ENCODE assay signal across 28 cellular contexts in genomic region chr1:105641407-105641806, GRCh38.
A peak's percentile ranks its signal among the peaks of the same experiment; 100 is the strongest.
DNase-seq lines count a peak whose midpoint lies in the region; ATAC-seq and TF ChIP-seq lines count a peak whose summit lies in the region.
"Had no signal": no experiment of that assay in that cellular context is flagged by ENCODE, and none has a peak within 500 bp of the region (broad histone marks: within the 10 kb centered on the region; RNA-seq: fewer than 3 reads in every experiment).

No MANE protein-coding gene starts in this region.

- H2BK120ac ChIP-seq in neuronal stem cell (ENCODE audit: low read depth, low read length), result no peak overlapping the region

- H2AK5ac ChIP-seq in neuronal stem cell (ENCODE audit: low read depth, low read length), result no peak overlapping the region

- no peaks in the 10 kb centered on the region for H3K4me1 ChIP-seq in PC-3 (ENCODE audit: insufficient read depth, low read length)
- H3K4me1 ChIP-seq in endodermal cell (ENCODE audit: control insufficient read depth, insufficient read depth, low read length), result no peaks in the 10 kb centered on the region
- H3K4me1 ChIP-seq in neural progenitor cell, result no peaks in the 10 kb centered on the region
- no peaks in the 10 kb centered on the region for H3K4me1 ChIP-seq in spleen
- H3K4me1 ChIP-seq in neuronal stem cell (ENCODE audit: control insufficient read depth in 2 of 2, insufficient read depth in 1 of 2, low read depth in 1 of 2, low read length in 2 of 2), result no peaks in the 10 kb centered on the region
- H3K4me1 ChIP-seq: Caco-2, Peyer's patch had no signal

- H3K36me3 ChIP-seq in PC-3 (ENCODE audit: low read depth, low read length) (no peaks in the 10 kb centered on the region), endodermal cell (ENCODE audit: control insufficient read depth, insufficient read depth, low read length) (no peaks in the 10 kb centered on the region), neural progenitor cell (no peaks in the 10 kb centered on the region), spleen (no peaks in the 10 kb centered on the region), neuronal stem cell (replicated peaks in 1 of 2; ENCODE audit: control insufficient read depth in 2 of 2, insufficient read depth in 2 of 2, low read length in 2 of 2) (no peaks in the 10 kb centered on the region)
- H3K36me3 ChIP-seq: Peyer's patch had no signal

- H3K36me3 Mint-ChIP-seq in endodermal cell (ENCODE audit: low read depth) (no peaks in the 10 kb centered on the region), neural progenitor cell (no peaks in the 10 kb centered on the region)
- H3K36me3 Mint-ChIP-seq: CD8-positive, alpha-beta T cell; IgD-negative memory B cell had no signal

- H2BK12ac ChIP-seq in neuronal stem cell (ENCODE audit: low read length), result no peak overlapping the region

- H2BK5ac ChIP-seq in neuronal stem cell (ENCODE audit: low read length), result no peak overlapping the region

- H3F3A ChIP-seq in PC-3 (ENCODE audit: low read length, unreplicated experiment) (no peaks in the 10 kb centered on the region), neural progenitor cell (ENCODE audit: low read depth) (no peaks in the 10 kb centered on the region)

- H3K4me2 ChIP-seq in PC-3 (ENCODE audit: low read length) (no peak overlapping the region), neural progenitor cell (no peak overlapping the region), neuronal stem cell (ENCODE audit: insufficient read depth, low read length, poor library complexity, severe bottlenecking) (no peak overlapping the region)
- H3K4me2 ChIP-seq: KMS-11 had no signal

- no peak overlapping the region for H3K23ac ChIP-seq in neuronal stem cell (ENCODE audit: low read depth, low read length, poor library complexity)

- H3K27ac Mint-ChIP-seq in endodermal cell (no peak overlapping the region), neural progenitor cell (no peak overlapping the region)
- H3K27ac Mint-ChIP-seq: B cell; CD8-positive, alpha-beta T cell; IgD-negative memory B cell had no signal

- CTCF ChIA-PET in PC-3 (lab: Charles Lee), result no interaction called here

- no peak overlapping the region for H2BK15ac ChIP-seq in neuronal stem cell (ENCODE audit: low read length)

- H4K8ac ChIP-seq in neuronal stem cell (ENCODE audit: low read depth, low read length), result no peak overlapping the region

- no peak overlapping the region for H3K4me3 Mint-ChIP-seq in endodermal cell
- H3K4me3 Mint-ChIP-seq in neural progenitor cell, result no peak overlapping the region
- H3K4me3 Mint-ChIP-seq: B cell; CD8-positive, alpha-beta T cell; IgD-negative memory B cell had no signal

- POLR2A ChIA-PET in PC-3 (lab: Charles Lee; ENCODE audit: unreplicated experiment), result no interaction called here

- 79% methylated on average over 1 of the region's 1 CpG; no CpG with 5 or more reads in 1 of the 2 experiments for WGBS in endodermal cell (ENCODE audit: insufficient coverage in 1 of 2, insufficient read length in 1 of 2), 2 experiments
- 61 to 89% (median 67%) methylated on average over 1 of the region's 1 CpG for WGBS in spleen, 5 donors
- WGBS in neuronal stem cell (ENCODE audit: extremely low coverage in 2 of 2, insufficient read length in 2 of 2, insufficient replicate concordance in 1 of 2), 2 donors, result no CpG with 5 or more reads among the region's 1 CpG

- no peaks in the 10 kb centered on the region for H3K79me1 ChIP-seq in neuronal stem cell (ENCODE audit: low read depth, low read length)

- H3K27ac ChIP-seq in PC-3 (ENCODE audit: low read length) (no peak overlapping the region), endodermal cell (ENCODE audit: low read depth, low read length) (no peak overlapping the region), neural progenitor cell (no peak overlapping the region), spleen (no peak overlapping the region), neuronal stem cell (replicated peaks; ENCODE audit: low read length) (no peak overlapping the region)
- H3K27ac ChIP-seq: 22Rv1, C4-2B, KMS-11, Peyer's patch had no signal

- no peaks in the 10 kb centered on the region for H3K9me3 ChIP-seq in PC-3 (ENCODE audit: low read length)
- H3K9me3 ChIP-seq in endodermal cell (ENCODE audit: control insufficient read depth, low read length), result no peaks in the 10 kb centered on the region
- no peaks in the 10 kb centered on the region for H3K9me3 ChIP-seq in neural progenitor cell (ENCODE audit: low read depth)
- H3K9me3 ChIP-seq in spleen, result peaks cover 0 to 8% (median 2%) of the 10 kb centered on the region in 8 donors
- H3K9me3 ChIP-seq in neuronal stem cell (replicated peaks in 1 of 2; ENCODE audit: control insufficient read depth in 2 of 2, insufficient read depth in 1 of 2, low read depth in 1 of 2, low read length in 2 of 2), result no peaks in the 10 kb centered on the region
- H3K9me3 ChIP-seq: Caco-2, Peyer's patch had no signal

- H3K14ac ChIP-seq in neuronal stem cell (ENCODE audit: low read length), result no peak overlapping the region

- H3K27me3 ChIP-seq in PC-3 (ENCODE audit: low read length) (no peaks in the 10 kb centered on the region), endodermal cell (ENCODE audit: control insufficient read depth, insufficient read depth, low read length, poor library complexity, severe bottlenecking) (no peaks in the 10 kb centered on the region), neural progenitor cell (no peaks in the 10 kb centered on the region), spleen (replicated peaks in 1 of 7) (no peaks in the 10 kb centered on the region), neuronal stem cell (ENCODE audit: control insufficient read depth in 3 of 3, insufficient read depth in 3 of 3, low read depth in 1 of 3, low read length in 3 of 3) (no peaks in the 10 kb centered on the region)
- H3K27me3 ChIP-seq: Peyer's patch had no signal

- no peak overlapping the region for H3K18ac ChIP-seq in neuronal stem cell (ENCODE audit: low read length)

- intact Hi-C loops in PC-3 (cut with micrococcal nuclease) (no loop called here), spleen (cut with DNase I; ENCODE audit: low total_unique reads) (no loop called here)

- no peak overlapping the region for H3K4ac ChIP-seq in neuronal stem cell (ENCODE audit: low read length)

- H3K27me3 Mint-ChIP-seq in endodermal cell (ENCODE audit: insufficient read depth) (no peaks in the 10 kb centered on the region), neural progenitor cell (ENCODE audit: insufficient read depth, low read depth) (no peaks in the 10 kb centered on the region)
- H3K27me3 Mint-ChIP-seq: B cell, IgD-negative memory B cell had no signal

- DNase-seq in DMS53 (lab: John Stamatoyannopoulos, UW), result peak; percentile 30
- DNase-seq in DMS53 treated with DMSO at 0.1 percent for 48 hours (lab: John Stamatoyannopoulos, UW; ENCODE audit: unreplicated experiment), result no peak
- DNase-seq in PC-3, result peak; percentile 18
- peak; percentile 69 for DNase-seq in endodermal cell
- DNase-seq in neural progenitor cell (ENCODE audit: low spot score), result peak; percentile 1
- no peak for DNase-seq in spleen
- DNase-seq in neuronal stem cell (ENCODE audit: low spot score), result no peak
- DNase-seq: Caco-2, DMS79 treated with DMSO at 0.1 percent for 48 hours, GF-D8, GOT3, MM.1S, NCI-H1092, NCI-H1417 treated with DMSO at 0.1 percent for 48 hours, NCI-H1694 treated with DMSO at 0.1 percent for 48 hours, NCI-H2081, NCI-H2227 treated with DMSO at 0.1 percent for 48 hours, NCI-H69, Peyer's patch, SHP77 treated with DMSO at 0.1 percent for 48 hours had no signal

- no peak overlapping the region for H2AFZ ChIP-seq in PC-3 (ENCODE audit: low read length)
- H2AFZ ChIP-seq in neural progenitor cell (replicated peaks), result no peak overlapping the region
- no peak overlapping the region for H2AFZ ChIP-seq in neuronal stem cell (ENCODE audit: low read length)

- ATAC-seq in PC-3 (no peak; the same call in 1 of the 2 replicates), GM18867 (IDR thresholded peaks at IDR 0.05; ENCODE audit: unreplicated experiment) (no peak)
- ATAC-seq: CD8-positive, alpha-beta T cell; HCT116 had no signal

- H3K4me1 Mint-ChIP-seq in endodermal cell (peaks cover 2% of the 10 kb centered on the region), neural progenitor cell (no peaks in the 10 kb centered on the region)
- H3K4me1 Mint-ChIP-seq: B cell had no signal

- BruUV-seq in PC-3 (replicated peaks; lab: Mats Ljungman, UMichigan), result no TSS peak

- no peaks in the 10 kb centered on the region for H3K79me2 ChIP-seq in PC-3 (ENCODE audit: low read length)
- H3K79me2 ChIP-seq in neural progenitor cell (ENCODE audit: low read depth), result no peaks in the 10 kb centered on the region

- H4K91ac ChIP-seq in neuronal stem cell (ENCODE audit: low read depth, low read length, poor library complexity), result no peak overlapping the region

- H3K4me3 ChIP-seq in PC-3 (ENCODE audit: low read length) (no peak overlapping the region), endodermal cell (ENCODE audit: low read length) (no peak overlapping the region), neural progenitor cell (no peak overlapping the region), spleen (no peak overlapping the region), neuronal stem cell (ENCODE audit: low read length in 2 of 2) (no peak overlapping the region)
- H3K4me3 ChIP-seq: Peyer's patch had no signal

- no peaks in the 10 kb centered on the region for H3K9me2 ChIP-seq in PC-3 (replicated peaks; ENCODE audit: low read length)

- no peak for TF ChIP-seq POLR2A in spleen (IDR thresholded peaks at IDR 0.05)

- H4K20me1 ChIP-seq in PC-3 (ENCODE audit: low read length) (no peaks in the 10 kb centered on the region), neural progenitor cell (ENCODE audit: low read depth) (no peaks in the 10 kb centered on the region)

- H3K9me3 Mint-ChIP-seq in endodermal cell, result no peaks in the 10 kb centered on the region
- H3K9me3 Mint-ChIP-seq in neural progenitor cell, result no peaks in the 10 kb centered on the region

- H3K9ac ChIP-seq in PC-3 (ENCODE audit: low read length) (no peak overlapping the region), endodermal cell (ENCODE audit: extremely low read depth, low read length, poor library complexity, severe bottlenecking) (no peak overlapping the region), neural progenitor cell (no peak overlapping the region), neuronal stem cell (ENCODE audit: low read depth, low read length, poor library complexity) (no peak overlapping the region)
- H3K9ac ChIP-seq: KMS-11 had no signal

- TF ChIP-seq CTCF in PC-3 (conservative IDR thresholded peaks at IDR 0.05; ENCODE audit: low read depth, low read length) (0 out of 2 replicates have a peak, but pooled peaks have one; percentile 12), endodermal cell (conservative IDR thresholded peaks at IDR 0.05) (peak; percentile 58), neural progenitor cell (IDR thresholded peaks at IDR 0.05) (no peak), spleen (IDR thresholded peaks at IDR 0.05 in 8 of 11, conservative IDR thresholded peaks at IDR 0.05 in 3 of 11) (no peak)

Comparison
In these comparisons a context has a peak if more than half of its experiments do, and no peak if none do; other contexts are left out.
1. DNase-seq: peak in DMS53 (single experiment), PC-3 (single experiment), endodermal cell (single experiment) and neural progenitor cell (single experiment); none in DMS53 treated with DMSO at 0.1 percent for 48 hours (single experiment), spleen (single experiment) and neuronal stem cell (single experiment).
2. CTCF ChIP-seq: peak in PC-3 (single experiment) and endodermal cell (single experiment); none in neural progenitor cell (single experiment) and spleen (0 of 11).